22 cellular contexts compared by ENCODE assay signal in the genomic region with DNA sequence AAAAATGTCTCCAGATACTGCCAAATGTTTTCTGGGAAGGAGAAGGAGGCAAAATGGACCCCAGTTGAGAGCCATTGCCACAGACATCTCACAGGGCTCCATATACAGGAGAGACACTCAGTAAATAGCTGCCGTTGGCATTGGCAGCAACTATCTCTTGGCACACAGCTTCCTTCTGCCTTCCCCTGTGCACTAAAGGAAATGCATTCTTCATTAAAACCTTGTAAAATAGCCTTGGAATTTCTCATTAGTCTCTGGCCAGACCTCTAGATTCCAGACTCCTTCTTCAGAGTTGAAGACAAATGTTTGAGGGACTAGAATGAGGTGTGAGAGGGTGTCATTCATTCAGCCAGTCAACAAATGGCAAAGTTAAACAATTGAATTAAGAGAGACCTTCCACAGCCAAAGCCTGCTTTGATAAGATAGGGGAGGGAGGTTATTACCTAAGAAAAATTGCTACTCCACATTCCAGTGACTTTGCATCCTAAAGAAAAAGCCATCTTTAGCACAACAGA.
"Had no signal": no experiment of that assay in that cellular context is flagged by ENCODE, and none has a peak within 500 bp of the region (broad histone marks: within the 10 kb centered on the region; RNA-seq: fewer than 3 reads in every experiment).

No MANE protein-coding gene starts in this region.

- H3K27me3 ChIP-seq: Peyer's patch, SJSA1 had no signal

- H3K9me3 ChIP-seq: Peyer's patch, SJSA1 had no signal

- H3K36me3 ChIP-seq: Peyer's patch, SJSA1 had no signal

- ATAC-seq: activated CD4-positive, CD25-positive, alpha-beta regulatory T cell treated with anti-CD3 and anti-CD28 coated beads, Interleukin-2, amount 50 U/mL, for 24 hours; activated CD8-positive, alpha-beta memory T cell treated with anti-CD3 and anti-CD28 coated beads, Interleukin-2, amount 10 ng/mL, durations not matched to agents 7 days and 5 days; activated naive CD4-positive, alpha-beta T cell treated with anti-CD3 and anti-CD28 coated beads, Interleukin-2, amount 50 U/mL, for 72 hours; activated naive CD8-positive, alpha-beta T cell treated with anti-CD3 and anti-CD28 coated beads, Interleukin-2, amount 50 U/mL, for 24 hours; activated T-cell treated with anti-CD3 and anti-CD28 coated beads, Interleukin-2, amount 50 U/mL, for 4 hours; SK-N-SH treated with all-trans-retinoic acid at 6 μM for 48 hours had no signal

- H3K27ac ChIP-seq: Peyer's patch, SJSA1 had no signal

- H3K4me1 ChIP-seq: Peyer's patch, SJSA1 had no signal

- DNase-seq: activated CD4-positive, alpha-beta T cell treated with anti-CD3 and anti-CD28 coated beads for 48 hours; activated CD4-positive, alpha-beta T cell treated with anti-CD3 and anti-CD28 coated beads, Interleukin-2, amount 50 U/mL, for 48 hours; activated CD8-positive, alpha-beta memory T cell treated with anti-CD3 and anti-CD28 coated beads, Interleukin-2, amount 10 ng/mL, durations not matched to agents 7 days and 5 days; activated effector memory CD4-positive, alpha-beta T cell treated with anti-CD3 and anti-CD28 coated beads, Interleukin-2, amount 50 U/mL, for 16 hours; activated naive CD4-positive, alpha-beta T cell treated with Interleukin-2 at 50 U/mL for 16 hours; activated naive CD8-positive, alpha-beta T cell treated with anti-CD3 and anti-CD28 coated beads, Interleukin-2, amount 50 U/mL, for 24 hours; activated T-cell treated with anti-CD3 and anti-CD28 coated beads, Interleukin-2, amount 50 U/mL, for 4 hours; amniotic stem cell; Karpas-422; NCI-H1105 treated with DMSO at 0.1 percent for 48 hours; NCI-H1436 treated with DMSO at 0.1 percent for 48 hours; NCI-H187 treated with DMSO at 0.1 percent for 48 hours; NCI-H2081 treated with DMSO at 0.1 percent for 48 hours; NCI-H446; NCI-H524; Peyer's patch; SHP77; SW 1271 had no signal

- H3K4me3 ChIP-seq: Peyer's patch, SJSA1 had no signal
